21 cellular contexts compared by ENCODE assay signal in the genomic region with DNA sequence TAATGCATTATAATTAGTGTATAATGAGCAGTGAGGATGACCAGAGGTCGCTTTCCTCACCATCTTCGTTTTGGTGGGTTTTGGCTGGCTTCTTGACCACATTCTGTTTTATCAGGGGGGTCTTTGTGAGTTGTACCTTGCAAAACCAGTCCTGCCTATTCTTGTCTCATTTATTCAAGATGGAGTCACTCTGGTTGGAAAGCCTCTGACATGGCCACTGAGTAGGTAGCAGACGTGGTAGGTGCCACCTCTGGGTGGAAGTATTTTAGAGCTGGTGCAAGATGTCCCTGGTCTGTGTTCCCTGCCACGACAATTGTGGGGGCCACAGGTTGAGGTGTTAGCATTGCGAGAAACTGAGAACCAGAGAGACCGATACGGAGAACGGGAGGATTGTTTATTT.
A peak's percentile ranks its signal among the peaks of the same experiment; 100 is the strongest.
DNase-seq lines count a peak whose midpoint lies in the region; ATAC-seq and TF ChIP-seq lines count a peak whose summit lies in the region.
"Had no signal": no experiment of that assay in that cellular context is flagged by ENCODE, and none has a peak within 500 bp of the region (broad histone marks: within the 10 kb centered on the region; RNA-seq: fewer than 3 reads in every experiment).

No MANE protein-coding gene starts in this region.

- CTCF ChIA-PET in WTC11 (lab: Charles Lee), result no interaction called here

- no peaks in the 10 kb centered on the region for H3K9me3 ChIP-seq in HUES48 (ENCODE audit: control insufficient read depth, insufficient read depth, low read length)
- H3K9me3 ChIP-seq in transverse colon, result peaks cover 0 to 2% of the 10 kb centered on the region in 2 donors

- H3K4me3 ChIP-seq in HUES48 (ENCODE audit: low read depth, low read length) (no peak overlapping the region), transverse colon (no peak overlapping the region)
- H3K4me3 ChIP-seq: BLaER1, K562 had no signal

- TF ChIP-seq POLR2A in transverse colon (IDR thresholded peaks at IDR 0.05), result no peak

- 82 to 100% methylated on average over 2 to 8 of the region's 8 CpGs for WGBS in transverse colon (ENCODE audit: low coverage in 1 of 2), 2 donors

- POLR2A ChIA-PET in WTC11 (lab: Charles Lee), result no interaction called here

- no peak for TF ChIP-seq EP300 in transverse colon (IDR thresholded peaks at IDR 0.05; ENCODE audit: low read depth)

- H3K27ac ChIP-seq in HUES48 (ENCODE audit: low read depth, low read length) (peak overlapping the region; percentile 90), transverse colon (no peak overlapping the region)
- H3K27ac ChIP-seq: BLaER1 had no signal

- peak overlapping the region; percentile 85 for H3K27ac Mint-ChIP-seq in WTC11
- H3K27ac Mint-ChIP-seq in glutamatergic neuron (ENCODE audit: unreplicated experiment), result peak overlapping the region; percentile 99
- H3K27ac Mint-ChIP-seq: CD8-positive, alpha-beta T cell had no signal

- TF ChIP-seq CTCF in WTC11 (IDR thresholded peaks at IDR 0.05) (no peak), glutamatergic neuron (IDR thresholded peaks at IDR 0.05; ENCODE audit: partially characterized antibody, unreplicated experiment) (no peak), transverse colon (IDR thresholded peaks at IDR 0.05) (no peak)

- in situ Hi-C loops in transverse colon (cut with MboI; ENCODE audit: low pct_ligation_motif_present in 1 of 4, low pct_unique_long_range_greater_than_20kb in 1 of 4, low sequenced_read_pairs in 3 of 4), result no loop called here

- ATAC-seq in WTC11, result no peak
- no peak for ATAC-seq in GM19351 (IDR thresholded peaks at IDR 0.05; ENCODE audit: unreplicated experiment)
- no peak for ATAC-seq in HG03469 (IDR thresholded peaks at IDR 0.05; ENCODE audit: unreplicated experiment)
- ATAC-seq: CD8-positive, alpha-beta T cell; K562 had no signal

- H3K9ac ChIP-seq in HUES48 (ENCODE audit: low read depth, low read length), result peak overlapping the region; percentile 34
- H3K9ac ChIP-seq: BLaER1 had no signal

- intact Hi-C loops in posterior vena cava (cut with DNase I) (no loop called here), transverse colon (cut with DNase I; ENCODE audit: low total_unique reads) (no loop called here)

- H3K36me3 ChIP-seq in HUES48 (ENCODE audit: control insufficient read depth, insufficient read depth, low read length) (no peaks in the 10 kb centered on the region), transverse colon (no peaks in the 10 kb centered on the region)
- H3K36me3 ChIP-seq: BLaER1 had no signal

- H3K9me3 Mint-ChIP-seq in WTC11 (peaks cover 22% of the 10 kb centered on the region), glutamatergic neuron (ENCODE audit: unreplicated experiment) (peaks cover 18% of the 10 kb centered on the region)

- H3K27me3 ChIP-seq in HUES48 (ENCODE audit: control insufficient read depth, insufficient read depth, low read length), result no peaks in the 10 kb centered on the region
- H3K27me3 ChIP-seq in transverse colon, result no peaks in the 10 kb centered on the region
- H3K27me3 ChIP-seq: BLaER1 had no signal

- H3K4me1 ChIP-seq in HUES48 (ENCODE audit: control insufficient read depth, insufficient read depth, low read length) (peaks cover 27% of the 10 kb centered on the region), transverse colon (no peaks in the 10 kb centered on the region)

- H3K27me3 Mint-ChIP-seq in WTC11 (ENCODE audit: low read depth) (peaks cover 3% of the 10 kb centered on the region; the same call in 1 of the 2 replicates), glutamatergic neuron (ENCODE audit: unreplicated experiment) (peaks cover 15% of the 10 kb centered on the region)

- H3K4me1 Mint-ChIP-seq in WTC11 (peaks cover 67% of the 10 kb centered on the region), glutamatergic neuron (ENCODE audit: low read depth, unreplicated experiment) (peaks cover 42% of the 10 kb centered on the region)

- DNase-seq in WTC11 (ENCODE audit: low spot score) (no peak), glutamatergic neuron (no peak), posterior vena cava (ENCODE audit: low spot score) (peak; percentile 7), transverse colon (no peak), HPDE6-E6E7 (ENCODE audit: extremely low spot score) (no peak)
- DNase-seq: CD8-positive, alpha-beta T cell; DMS79 treated with DMSO at 0.1 percent for 48 hours; GOT3; NCI-H1048; NCI-H1436 treated with DMSO at 0.1 percent for 48 hours; NCI-H2029 treated with DMSO at 0.1 percent for 48 hours; NCI-H2171 treated with DMSO at 0.1 percent for 48 hours; NCI-H446 treated with DMSO at 0.1 percent for 48 hours; NK-92 treated with Interleukin-12 subunit alpha and Interleukin-12 subunit beta, amount 100 ng/mL, for 24 hours; OCI-M1; RPMI8226 had no signal

- H3K36me3 Mint-ChIP-seq in WTC11, result peaks cover 18% of the 10 kb centered on the region
- no peaks in the 10 kb centered on the region for H3K36me3 Mint-ChIP-seq in glutamatergic neuron (ENCODE audit: unreplicated experiment)
- H3K36me3 Mint-ChIP-seq: CD8-positive, alpha-beta T cell had no signal

- H3K4me3 Mint-ChIP-seq in WTC11, result no peak overlapping the region
- H3K4me3 Mint-ChIP-seq in glutamatergic neuron (ENCODE audit: unreplicated experiment), result no peak overlapping the region
- H3K4me3 Mint-ChIP-seq: CD8-positive, alpha-beta T cell had no signal

TF ChIP-seq in WTC11, 78 proteins besides CTCF, POLR2A, EP300 and RAD21 (continues in another document):
- TF ChIP-seq TCF7 (CRISPR knock-in tag; IDR thresholded peaks at IDR 0.05; ENCODE audit: low read depth) (no peak), NR3C1 (CRISPR knock-in tag; conservative IDR thresholded peaks at IDR 0.05; ENCODE audit: low read depth) (no peak), IRF2 (CRISPR knock-in tag; IDR thresholded peaks at IDR 0.05; ENCODE audit: borderline replicate concordance, low read depth) (no peak)
- TF ChIP-seq, protein P1, sequence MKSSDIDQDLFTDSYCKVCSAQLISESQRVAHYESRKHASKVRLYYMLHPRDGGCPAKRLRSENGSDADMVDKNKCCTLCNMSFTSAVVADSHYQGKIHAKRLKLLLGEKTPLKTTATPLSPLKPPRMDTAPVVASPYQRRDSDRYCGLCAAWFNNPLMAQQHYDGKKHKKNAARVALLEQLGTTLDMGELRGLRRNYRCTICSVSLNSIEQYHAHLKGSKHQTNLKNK (CRISPR knock-in tag; IDR thresholded peaks at IDR 0.05), result no peak
- TF ChIP-seq, protein P2, sequence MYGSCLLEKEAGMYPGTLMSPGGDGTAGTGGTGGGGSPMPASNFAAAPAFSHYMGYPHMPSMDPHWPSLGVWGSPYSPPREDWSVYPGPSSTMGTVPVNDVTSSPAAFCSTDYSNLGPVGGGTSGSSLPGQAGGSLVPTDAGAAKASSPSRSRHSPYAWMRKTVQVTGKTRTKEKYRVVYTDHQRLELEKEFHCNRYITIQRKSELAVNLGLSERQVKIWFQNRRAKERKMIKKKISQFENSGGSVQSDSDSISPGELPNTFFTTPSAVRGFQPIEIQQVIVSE (CRISPR knock-in tag; IDR thresholded peaks at IDR 0.05; ENCODE audit: borderline replicate concordance), result no peak
- TF ChIP-seq, protein P3, sequence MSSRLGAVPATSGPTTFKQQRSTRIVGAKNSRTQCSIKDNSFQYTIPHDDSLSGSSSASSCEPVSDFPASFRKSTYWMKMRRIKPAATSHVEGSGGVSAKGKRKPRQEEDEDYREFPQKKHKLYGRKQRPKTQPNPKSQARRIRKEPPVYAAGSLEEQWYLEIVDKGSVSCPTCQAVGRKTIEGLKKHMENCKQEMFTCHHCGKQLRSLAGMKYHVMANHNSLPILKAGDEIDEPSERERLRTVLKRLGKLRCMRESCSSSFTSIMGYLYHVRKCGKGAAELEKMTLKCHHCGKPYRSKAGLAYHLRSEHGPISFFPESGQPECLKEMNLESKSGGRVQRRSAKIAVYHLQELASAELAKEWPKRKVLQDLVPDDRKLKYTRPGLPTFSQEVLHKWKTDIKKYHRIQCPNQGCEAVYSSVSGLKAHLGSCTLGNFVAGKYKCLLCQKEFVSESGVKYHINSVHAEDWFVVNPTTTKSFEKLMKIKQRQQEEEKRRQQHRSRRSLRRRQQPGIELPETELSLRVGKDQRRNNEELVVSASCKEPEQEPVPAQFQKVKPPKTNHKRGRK (CRISPR knock-in tag; IDR thresholded peaks at IDR 0.05; ENCODE audit: borderline replicate concordance), result no peak
- TF ChIP-seq, protein P4, sequence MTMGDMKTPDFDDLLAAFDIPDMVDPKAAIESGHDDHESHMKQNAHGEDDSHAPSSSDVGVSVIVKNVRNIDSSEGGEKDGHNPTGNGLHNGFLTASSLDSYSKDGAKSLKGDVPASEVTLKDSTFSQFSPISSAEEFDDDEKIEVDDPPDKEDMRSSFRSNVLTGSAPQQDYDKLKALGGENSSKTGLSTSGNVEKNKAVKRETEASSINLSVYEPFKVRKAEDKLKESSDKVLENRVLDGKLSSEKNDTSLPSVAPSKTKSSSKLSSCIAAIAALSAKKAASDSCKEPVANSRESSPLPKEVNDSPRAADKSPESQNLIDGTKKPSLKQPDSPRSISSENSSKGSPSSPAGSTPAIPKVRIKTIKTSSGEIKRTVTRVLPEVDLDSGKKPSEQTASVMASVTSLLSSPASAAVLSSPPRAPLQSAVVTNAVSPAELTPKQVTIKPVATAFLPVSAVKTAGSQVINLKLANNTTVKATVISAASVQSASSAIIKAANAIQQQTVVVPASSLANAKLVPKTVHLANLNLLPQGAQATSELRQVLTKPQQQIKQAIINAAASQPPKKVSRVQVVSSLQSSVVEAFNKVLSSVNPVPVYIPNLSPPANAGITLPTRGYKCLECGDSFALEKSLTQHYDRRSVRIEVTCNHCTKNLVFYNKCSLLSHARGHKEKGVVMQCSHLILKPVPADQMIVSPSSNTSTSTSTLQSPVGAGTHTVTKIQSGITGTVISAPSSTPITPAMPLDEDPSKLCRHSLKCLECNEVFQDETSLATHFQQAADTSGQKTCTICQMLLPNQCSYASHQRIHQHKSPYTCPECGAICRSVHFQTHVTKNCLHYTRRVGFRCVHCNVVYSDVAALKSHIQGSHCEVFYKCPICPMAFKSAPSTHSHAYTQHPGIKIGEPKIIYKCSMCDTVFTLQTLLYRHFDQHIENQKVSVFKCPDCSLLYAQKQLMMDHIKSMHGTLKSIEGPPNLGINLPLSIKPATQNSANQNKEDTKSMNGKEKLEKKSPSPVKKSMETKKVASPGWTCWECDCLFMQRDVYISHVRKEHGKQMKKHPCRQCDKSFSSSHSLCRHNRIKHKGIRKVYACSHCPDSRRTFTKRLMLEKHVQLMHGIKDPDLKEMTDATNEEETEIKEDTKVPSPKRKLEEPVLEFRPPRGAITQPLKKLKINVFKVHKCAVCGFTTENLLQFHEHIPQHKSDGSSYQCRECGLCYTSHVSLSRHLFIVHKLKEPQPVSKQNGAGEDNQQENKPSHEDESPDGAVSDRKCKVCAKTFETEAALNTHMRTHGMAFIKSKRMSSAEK (CRISPR knock-in tag; IDR thresholded peaks at IDR 0.05; ENCODE audit: borderline replicate concordance), result peak; percentile 84; the same call in 1 of the 2 replicates
